28 cellular contexts compared by ENCODE assay signal in the genomic region with DNA sequence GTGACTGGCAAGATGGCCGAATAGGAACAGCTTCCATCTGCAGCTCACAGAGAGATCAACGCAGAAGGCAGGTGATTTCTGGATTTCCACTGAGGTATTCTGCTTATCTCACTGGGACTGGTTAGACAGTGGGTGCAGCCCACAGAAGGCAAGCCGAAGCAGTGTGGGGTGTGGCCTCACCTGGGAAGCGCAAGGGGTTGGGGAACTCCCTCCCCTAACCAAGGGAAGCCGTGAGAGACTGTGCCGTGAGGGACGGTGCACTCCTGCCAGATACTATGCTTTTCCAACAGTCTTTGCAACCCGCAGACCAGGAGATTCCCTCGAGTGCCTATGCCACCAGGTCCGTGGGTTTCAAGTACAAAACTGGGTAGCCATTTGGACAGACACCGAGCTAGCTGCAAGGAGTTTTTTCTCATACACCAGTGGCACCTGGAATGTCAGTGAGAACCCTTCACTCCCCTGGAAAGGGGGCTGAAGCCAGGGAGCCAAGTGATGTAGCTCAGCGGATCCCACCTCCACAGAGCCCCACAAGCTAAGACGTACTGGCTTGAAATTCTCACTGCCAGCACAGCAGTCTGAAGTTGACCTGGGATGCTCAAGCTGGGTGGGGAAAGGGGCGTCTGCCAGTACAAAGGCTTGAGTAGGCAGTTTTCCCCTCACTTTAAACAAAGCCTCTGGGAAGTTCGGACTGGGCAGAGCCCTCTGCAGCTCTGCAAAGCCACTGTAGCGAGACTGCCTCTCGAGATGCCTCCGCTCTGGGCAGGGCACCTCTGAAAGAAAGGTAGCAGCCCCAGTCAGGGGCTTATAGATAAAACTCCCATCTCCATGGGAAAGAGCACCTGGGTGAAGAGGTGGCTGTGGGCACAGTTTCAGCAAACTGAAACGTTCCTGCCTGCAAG. TPM values are rescaled to one million over a fixed set of nuclear protein-coding genes. Genes with fewer than 3 reads are reported as not detected.
DNase-seq lines count a peak whose midpoint lies in the region; TF ChIP-seq lines count a peak whose summit lies in the region.
"Had no signal": no experiment of that assay in that cellular context is flagged by ENCODE, and none has a peak within 500 bp of the region (broad histone marks: within the 10 kb centered on the region; RNA-seq: fewer than 3 reads in every experiment).

No MANE protein-coding gene starts in this region.

- peaks cover 1% of the 10 kb centered on the region for H3K27me3 Mint-ChIP-seq in endothelial cell (ENCODE audit: unreplicated experiment)
- peaks cover 35% of the 10 kb centered on the region for H3K27me3 Mint-ChIP-seq in progenitor cell of endocrine pancreas
- H3K27me3 Mint-ChIP-seq: dendritic cell treated with granulocyte-macrophage colony-stimulating factor and Interleukin-4, amounts not matched to agents 40 ng/mL and 50 ng/mL, for 4 days had no signal

- no peak overlapping the region for H3K27ac ChIP-seq in HUES6 (ENCODE audit: low read depth, low read length)
- H3K27ac ChIP-seq: 22Rv1, left ventricle myocardium inferior, thyroid gland had no signal

- H3K4me1 Mint-ChIP-seq in endothelial cell (ENCODE audit: unreplicated experiment), result no peaks in the 10 kb centered on the region
- H3K4me1 Mint-ChIP-seq in progenitor cell of endocrine pancreas (ENCODE audit: low read depth), result peaks cover 15% of the 10 kb centered on the region
- H3K4me1 Mint-ChIP-seq: mesothelial cell of epicardium had no signal

- no peaks in the 10 kb centered on the region for H3K4me1 ChIP-seq in HUES6 (ENCODE audit: control insufficient read depth, insufficient read depth, low read length)
- H3K4me1 ChIP-seq: thyroid gland had no signal

- TF ChIP-seq CTCF in endothelial cell (IDR thresholded peaks at IDR 0.05; ENCODE audit: unreplicated experiment) (no peak), progenitor cell of endocrine pancreas (IDR thresholded peaks at IDR 0.05; ENCODE audit: unreplicated experiment) (no peak)

- H3K27ac Mint-ChIP-seq in endothelial cell (ENCODE audit: unreplicated experiment) (no peak overlapping the region), progenitor cell of endocrine pancreas (peak overlapping the region; percentile 17)
- H3K27ac Mint-ChIP-seq: activated naive CD4-positive, alpha-beta T cell treated with anti-CD3 and anti-CD28 coated beads, Interleukin-2, amount 10 ng/mL, durations not matched to agents 7 days and 5 days; dendritic cell treated with granulocyte-macrophage colony-stimulating factor and Interleukin-4, amounts not matched to agents 40 ng/mL and 50 ng/mL, for 4 days; mesothelial cell of epicardium; stimulated activated naive CD8-positive, alpha-beta T cell treated with anti-CD3 and anti-CD28 coated beads, Interleukin-15, Interleukin-2, amounts not matched to agents 100 ng/mL and 50 ng/mL, for 24 hours had no signal

- no peaks in the 10 kb centered on the region for H3K36me3 ChIP-seq in HUES6 (ENCODE audit: control insufficient read depth, insufficient read depth, low read length)
- H3K36me3 ChIP-seq: left ventricle myocardium inferior, thyroid gland had no signal

- H3K4me3 Mint-ChIP-seq in endothelial cell (ENCODE audit: unreplicated experiment) (peak overlapping the region; percentile 52), progenitor cell of endocrine pancreas (ENCODE audit: low read depth) (no peak overlapping the region)
- H3K4me3 Mint-ChIP-seq: activated naive CD4-positive, alpha-beta T cell treated with anti-CD3 and anti-CD28 coated beads, Interleukin-2, amount 10 ng/mL, durations not matched to agents 7 days and 5 days; dendritic cell treated with granulocyte-macrophage colony-stimulating factor and Interleukin-4, amounts not matched to agents 40 ng/mL and 50 ng/mL, for 4 days; mesothelial cell of epicardium; neural crest cell; stimulated activated naive CD8-positive, alpha-beta T cell treated with anti-CD3 and anti-CD28 coated beads, Interleukin-15, Interleukin-2, amounts not matched to agents 100 ng/mL and 50 ng/mL, for 24 hours had no signal

- peak overlapping the region; percentile 53 for H3K4me3 ChIP-seq in HUES6 (ENCODE audit: low read depth, low read length)
- H3K4me3 ChIP-seq: left ventricle myocardium inferior, thyroid gland had no signal

- H3K36me3 Mint-ChIP-seq in endothelial cell (ENCODE audit: low read depth, unreplicated experiment), result no peaks in the 10 kb centered on the region
- no peaks in the 10 kb centered on the region for H3K36me3 Mint-ChIP-seq in progenitor cell of endocrine pancreas (ENCODE audit: insufficient read depth)
- H3K36me3 Mint-ChIP-seq: activated naive CD4-positive, alpha-beta T cell treated with anti-CD3 and anti-CD28 coated beads, Interleukin-2, amount 10 ng/mL, durations not matched to agents 7 days and 5 days; mesothelial cell of epicardium had no signal

- no peaks in the 10 kb centered on the region for H3K9me3 Mint-ChIP-seq in endothelial cell (ENCODE audit: unreplicated experiment)
- peaks cover 12% of the 10 kb centered on the region for H3K9me3 Mint-ChIP-seq in progenitor cell of endocrine pancreas (ENCODE audit: low read depth)
- H3K9me3 Mint-ChIP-seq: neural crest cell had no signal

- no peaks in the 10 kb centered on the region for H3K9me3 ChIP-seq in HUES6 (ENCODE audit: control insufficient read depth, insufficient read depth, low read depth, low read length)
- H3K9me3 ChIP-seq: thyroid gland had no signal

- peaks cover 17% of the 10 kb centered on the region for H3K27me3 ChIP-seq in HUES6 (ENCODE audit: control insufficient read depth, insufficient read depth, low read length)
- H3K27me3 ChIP-seq: thyroid gland had no signal

- DNase-seq in NCI-H146 (lab: John Stamatoyannopoulos, UW) (peak; percentile 41), NCI-H146 treated with DMSO at 0.1 percent for 48 hours (lab: John Stamatoyannopoulos, UW; ENCODE audit: unreplicated experiment) (no peak), endothelial cell (ENCODE audit: low spot score) (no peak), progenitor cell of endocrine pancreas (ENCODE audit: low spot score, unreplicated experiment) (no peak), iPS-NIHi7 (ENCODE audit: extremely low spot score) (no peak), D341Med (ENCODE audit: low spot score) (no peak)
- no peak for DNase-seq in effector CD8-positive, alpha-beta T cell (lab: John Stamatoyannopoulos, UW)
- DNase-seq: activated CD8-positive, alpha-beta memory T cell treated with anti-CD3 and anti-CD28 coated beads for 24 hours; activated naive CD4-positive, alpha-beta T cell treated with anti-CD3 and anti-CD28 coated beads, Interleukin-2, amount 10 ng/mL, durations not matched to agents 7 days and 5 days; activated T-cell treated with anti-CD3 and anti-CD28 coated beads, Interleukin-2, amount 50 U/mL, for 48 hours; amygdala; DMS53; GF-D8; GOT3; IMR-90; left ventricle myocardium inferior; NCI-H774; SHP77 treated with DMSO at 0.1 percent for 48 hours; stimulated activated CD4-positive, alpha-beta T cell treated with anti-CD3 and anti-CD28 coated beads, Interleukin-4, amount 100 ng/mL, for 1 hour; SW 1271 had no signal

- H3K9ac ChIP-seq in HUES6 (ENCODE audit: low read length), result no peak overlapping the region

RNA-seq across cellular contexts. Expression of a gene that starts 40.1 kb away (rescaled TPM):
- not detected for total RNA-seq in endothelial cell (ENCODE audit: unreplicated experiment)
- total RNA-seq in progenitor cell of endocrine pancreas, result 0.10 TPM in 1 of 2 replicates, not detected in the other
- total RNA-seq: MCF 10A, mesothelial cell of epicardium, neural crest cell had no signal
